20 cellular contexts compared by ENCODE assay signal in genomic region chr7:7919449-7919945, GRCh38. TPM values are rescaled to one million over a fixed set of nuclear protein-coding genes. Genes with fewer than 3 reads are reported as not detected.
DNase-seq lines count a peak whose midpoint lies in the region; ATAC-seq, FAIRE-seq and TF ChIP-seq lines count a peak whose summit lies in the region.
"Had no signal": no experiment of that assay in that cellular context is flagged by ENCODE, and none has a peak within 500 bp of the region (broad histone marks: within the 10 kb centered on the region; RNA-seq: fewer than 3 reads in every experiment).

No MANE protein-coding gene starts in this region.

- WGBS in right lobe of liver (ENCODE audit: insufficient coverage, low coverage, low lambda C conversion rate, missing lambda C conversion rate) = 17% methylated on average over 2 of the region's 2 CpGs

- H3K79me2 ChIP-seq in Karpas-422 (ENCODE audit: low read length) = no peaks in the 10 kb centered on the region

- no peak overlapping the region for H3K9ac ChIP-seq in Karpas-422 (ENCODE audit: low read length)

- no peaks in the 10 kb centered on the region for H4K20me1 ChIP-seq in Karpas-422 (ENCODE audit: insufficient read depth, low read depth, low read length)

- H3K9me2 ChIP-seq in Karpas-422 (replicated peaks; ENCODE audit: insufficient read depth, low read length) = no peaks in the 10 kb centered on the region

- no peaks in the 10 kb centered on the region for H3K27me3 Mint-ChIP-seq in natural killer cell (ENCODE audit: low read depth in 2 of 2)
- H3K27me3 Mint-ChIP-seq: activated CD4-positive, alpha-beta T cell treated with anti-CD3 and anti-CD28 coated beads, Interleukin-2, amount 10 ng/mL, durations not matched to agents 24 days and 14 days; activated naive CD8-positive, alpha-beta T cell treated with anti-CD3 and anti-CD28 coated beads, Interleukin-2, amount 50 U/mL, for 24 hours had no signal

- intact Hi-C loops in right lobe of liver (cut with DNase I) (no loop called here), natural killer cell (cut with micrococcal nuclease) (no loop called here)

- no peak overlapping the region for H3K4me3 ChIP-seq in Karpas-422 (ENCODE audit: low read length)
- H3K4me3 ChIP-seq in right lobe of liver = no peak overlapping the region
- no peak overlapping the region for H3K4me3 ChIP-seq in coronary artery
- H3K4me3 ChIP-seq: heart right ventricle, left ventricle myocardium inferior, MG63, testis had no signal

- peak overlapping the region; percentile 61 for H3K4me2 ChIP-seq in Karpas-422 (ENCODE audit: low read depth, low read length, poor library complexity, severe bottlenecking)

- H3K9me3 Mint-ChIP-seq in natural killer cell = no peaks in the 10 kb centered on the region
- H3K9me3 Mint-ChIP-seq: activated naive CD8-positive, alpha-beta T cell treated with anti-CD3 and anti-CD28 coated beads, Interleukin-2, amount 50 U/mL, for 24 hours had no signal

- H3K4me1 Mint-ChIP-seq in natural killer cell = peaks cover 14 to 18% of the 10 kb centered on the region in 2 donors

- ATAC-seq in GM21619 (IDR thresholded peaks at IDR 0.05; ENCODE audit: unreplicated experiment) (peak; percentile 21), right lobe of liver (peak; percentile 29 to 58 (median 48)), natural killer cell (no peak)
- ATAC-seq: activated naive CD8-positive, alpha-beta T cell treated with anti-CD3 and anti-CD28 coated beads, Interleukin-2, amount 50 U/mL, for 24 hours; heart right ventricle; PC-3 had no signal

- H2AFZ ChIP-seq in Karpas-422 (ENCODE audit: low read length) = no peak overlapping the region

- H3K4me1 ChIP-seq in Karpas-422 (ENCODE audit: low read length) (peaks cover 42% of the 10 kb centered on the region), right lobe of liver (peaks cover 0 to 24% (median 4%) of the 10 kb centered on the region in 4 donors)
- H3K4me1 ChIP-seq: testis had no signal

- H3K4me3 Mint-ChIP-seq in natural killer cell = no peak overlapping the region
- H3K4me3 Mint-ChIP-seq: activated CD4-positive, alpha-beta T cell treated with anti-CD3 and anti-CD28 coated beads, Interleukin-2, amount 10 ng/mL, durations not matched to agents 24 days and 14 days; activated naive CD8-positive, alpha-beta T cell treated with anti-CD3 and anti-CD28 coated beads, Interleukin-2, amount 50 U/mL, for 24 hours had no signal

- peak; percentile 75 for FAIRE-seq in GM12891 (lab: Jason Lieb, UNC)
- FAIRE-seq: endometrium had no signal

- TF ChIP-seq POLR2A in GM12891 (IDR thresholded peaks at IDR 0.05; ENCODE audit: low read depth, low read length) = no peak
- TF ChIP-seq POLR2A in right lobe of liver (IDR thresholded peaks at IDR 0.05) = no peak

- H3K36me3 Mint-ChIP-seq in natural killer cell = no peaks in the 10 kb centered on the region

- H3K27ac ChIP-seq in Karpas-422 (ENCODE audit: low read length) = 0 out of 2 replicates have a peak overlapping the region, but pooled peaks have one; percentile 20
- peak overlapping the region; percentile 6 to 43 (median 27) for H3K27ac ChIP-seq in right lobe of liver
- no peak overlapping the region for H3K27ac ChIP-seq in coronary artery
- H3K27ac ChIP-seq: heart right ventricle, HL-60, left ventricle myocardium inferior, testis had no signal

- H3K27me3 ChIP-seq in Karpas-422 (ENCODE audit: low read length) (no peaks in the 10 kb centered on the region), right lobe of liver (no peaks in the 10 kb centered on the region)
- H3K27me3 ChIP-seq: heart right ventricle, MG63, testis had no signal

- DNase-seq in GM12891 (ENCODE audit: insufficient read length, low spot score) = no peak
- DNase-seq in Karpas-422 = no peak
- DNase-seq in right lobe of liver = no peak
- no peak for DNase-seq in natural killer cell
- DNase-seq in globus pallidus (ENCODE audit: low spot score) = no peak
- no peak for DNase-seq in KG1 (lab: John Stamatoyannopoulos, UW)
- no peak for DNase-seq in coronary artery (ENCODE audit: low spot score)
- DNase-seq: activated CD4-positive, alpha-beta T cell treated with anti-CD3 and anti-CD28 coated beads, Interleukin-2, amount 10 ng/mL, durations not matched to agents 24 days and 14 days; activated naive CD8-positive, alpha-beta T cell treated with anti-CD3 and anti-CD28 coated beads, Interleukin-2, amount 50 U/mL, for 24 hours; DMS153; heart right ventricle; left ventricle myocardium inferior; MG63; NCI-H774; PC-3; SHP77; testis had no signal

- H3K9me3 ChIP-seq in Karpas-422 (ENCODE audit: low read length) = no peaks in the 10 kb centered on the region
- H3K9me3 ChIP-seq in right lobe of liver = no peaks in the 10 kb centered on the region
- H3K9me3 ChIP-seq: heart right ventricle, left ventricle myocardium inferior, MG63, testis had no signal

- TF ChIP-seq CTCF in right lobe of liver (IDR thresholded peaks at IDR 0.05) = no peak
- no peak for TF ChIP-seq CTCF in natural killer cell (IDR thresholded peaks at IDR 0.05)
- TF ChIP-seq CTCF in coronary artery (IDR thresholded peaks at IDR 0.05) = no peak

- H3K36me3 ChIP-seq in Karpas-422 (ENCODE audit: insufficient read depth, low read length) (no peaks in the 10 kb centered on the region), right lobe of liver (no peaks in the 10 kb centered on the region)
- H3K36me3 ChIP-seq: heart right ventricle, left ventricle myocardium inferior, MG63 had no signal

- no peak overlapping the region for H3K27ac Mint-ChIP-seq in natural killer cell
- H3K27ac Mint-ChIP-seq: activated CD4-positive, alpha-beta T cell treated with anti-CD3 and anti-CD28 coated beads, Interleukin-2, amount 10 ng/mL, durations not matched to agents 24 days and 14 days; activated naive CD8-positive, alpha-beta T cell treated with anti-CD3 and anti-CD28 coated beads, Interleukin-2, amount 50 U/mL, for 24 hours had no signal

TF ChIP-seq in GM12891, 5 proteins besides CTCF, POLR2A, EP300 and RAD21:
- no peak for TF ChIP-seq POLR2AphosphoS5 (IDR thresholded peaks at IDR 0.05; ENCODE audit: low read depth, low read length)

RNA-seq across cellular contexts. Expression of gene GLCCI1, which starts 49.1 kb away (rescaled TPM):
- polyA plus RNA-seq in GM12891 (2012; ENCODE audit: low read depth, missing spikeins) = 24.1 TPM
- 30.2 and 55.7 TPM in 2 replicates for total RNA-seq in Karpas-422 (2014; rRNA removed; shearing (Covaris generic); ENCODE audit: low replicate concordance)
- total RNA-seq in right lobe of liver (10 to 100 TPM in 1 of 6 experiments, 1 to 10 TPM in 5; 2.4 to 11.1 (median 5.0) TPM), natural killer cell (100 to 1,000 TPM in 1 of 3 donors, 10 to 100 TPM in 2; 70.5 to 132 (median 79.6) TPM)

Comparison
In these comparisons a context has a peak if more than half of its experiments do, and no peak if none do; other contexts are left out.
1. ATAC-seq: peak in GM21619 (single experiment) and right lobe of liver (4 of 4); none in natural killer cell (0 of 3).
2. H3K27ac ChIP-seq: peak in Karpas-422 (single experiment) and right lobe of liver (3 of 3); none in coronary artery (0 of 2).